ENCODE assay signal across 8 cellular contexts in the genomic region with DNA sequence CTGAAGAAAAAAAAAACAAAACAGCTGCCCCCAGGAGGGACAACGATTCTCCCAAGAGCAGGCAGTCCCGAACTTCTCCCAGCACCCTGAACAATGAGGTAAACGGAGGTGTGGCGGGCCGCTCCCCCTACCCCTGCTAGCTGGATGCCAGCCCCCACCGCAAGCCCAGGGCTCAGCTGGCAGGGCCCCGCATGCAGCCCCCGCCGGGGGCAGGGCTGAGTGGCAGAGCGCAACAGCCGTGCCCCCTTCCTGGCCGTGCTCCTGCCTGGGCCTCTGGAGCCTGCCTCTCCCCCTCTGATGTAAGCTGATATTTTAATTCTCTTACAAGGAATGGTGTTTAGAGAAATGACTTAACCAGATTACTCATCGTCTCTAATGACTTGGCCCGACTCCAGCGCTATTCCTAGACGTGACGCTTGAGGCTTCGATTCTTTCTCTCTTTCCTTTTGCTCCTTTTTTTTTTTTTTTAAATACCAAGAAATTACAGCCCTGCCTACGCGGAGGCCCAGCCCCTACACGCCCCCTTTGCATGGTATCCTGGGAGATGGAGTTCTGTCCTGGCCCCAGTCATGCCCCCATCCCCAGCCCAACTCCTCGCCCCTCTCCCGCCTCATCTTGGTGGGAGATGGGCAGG. TPM values are rescaled to one million over a fixed set of nuclear protein-coding genes. Genes with fewer than 3 reads are reported as not detected.
A peak's percentile ranks its signal among the peaks of the same experiment; 100 is the strongest.
DNase-seq lines count a peak whose midpoint lies in the region; ATAC-seq and TF ChIP-seq lines count a peak whose summit lies in the region.

No MANE protein-coding gene starts in this region.

- peak overlapping the region; percentile 66 for H3K4me2 ChIP-seq in fibroblast of lung (ENCODE audit: extremely low read depth, insufficient read depth, low read length)

- peaks cover under 1% of the 10 kb centered on the region for H3K36me3 Mint-ChIP-seq in activated T-helper 2 cell treated with anti-CD3 and anti-CD28 coated beads, Interferon-gamma antibody, Interleukin-2, Interleukin-4, amounts not matched to agents 10 μg/mL and 5 μg/mL and 100 μg/mL, durations not matched to agents 14 hours and 24 hours and 36 hours (ENCODE audit: low read depth)
- H3K36me3 Mint-ChIP-seq in naive thymus-derived CD4-positive, alpha-beta T cell: no peaks in the 10 kb centered on the region

- H2AFZ ChIP-seq in fibroblast of lung (ENCODE audit: low read length): no peak overlapping the region

- peak overlapping the region; percentile 64 for H3K9ac ChIP-seq in fibroblast of lung (ENCODE audit: insufficient read depth, low read length)

- peaks cover 80% of the 10 kb centered on the region for H3K4me1 Mint-ChIP-seq in activated T-helper 2 cell treated with anti-CD3 and anti-CD28 coated beads, Interferon-gamma antibody, Interleukin-2, Interleukin-4, amounts not matched to agents 10 μg/mL and 5 μg/mL and 100 μg/mL, durations not matched to agents 14 hours and 24 hours and 36 hours (ENCODE audit: low read depth)
- peaks cover 39 to 83% (median 59%) of the 10 kb centered on the region in 7 donors for H3K4me1 Mint-ChIP-seq in naive thymus-derived CD4-positive, alpha-beta T cell

- H3K4me3 ChIP-seq in fibroblast of lung (replicated peaks in 1 of 4; ENCODE audit: control extremely low read depth in 1 of 4, insufficient read depth in 1 of 4, low read depth in 3 of 4, low read length in 4 of 4): peak overlapping the region in 1 of 4 experiments; percentile 37
- peak overlapping the region; percentile 60 for H3K4me3 ChIP-seq in naive thymus-derived CD4-positive, alpha-beta T cell (ENCODE audit: low read length)

- POLR2A ChIA-PET in naive thymus-derived CD4-positive, alpha-beta T cell (lab: Charles Lee): interaction anchor here (0.9 to 17.2 kb wide), 4 partner anchors 7 to 287 kb away, joined by 3 to 241 read pairs (median 63); partner anchors contain the start of gene ARID5A

- TF ChIP-seq CTCF in fibroblast of lung (conservative IDR thresholded peaks at IDR 0.05 in 1 of 2, IDR thresholded peaks at IDR 0.05 in 1 of 2; ENCODE audit: low read depth in 1 of 2, low read length in 2 of 2): no peak

- H3K9me3 ChIP-seq in fibroblast of lung (ENCODE audit: control insufficient read depth, insufficient read depth, low read depth, low read length): no peaks in the 10 kb centered on the region
- no peaks in the 10 kb centered on the region for H3K9me3 ChIP-seq in naive thymus-derived CD4-positive, alpha-beta T cell (ENCODE audit: control insufficient read depth in 2 of 3, low read length in 3 of 3)

- peak; percentile 87 for DNase-seq in KG1 (lab: John Stamatoyannopoulos, UW)
- peak; percentile 98 for DNase-seq in RPMI8226
- DNase-seq in activated T-helper 2 cell treated with anti-CD3 and anti-CD28 coated beads, Interferon-gamma antibody, Interleukin-2, Interleukin-4, amounts not matched to agents 10 μg/mL and 5 μg/mL and 100 μg/mL, durations not matched to agents 14 hours and 24 hours and 36 hours (ENCODE audit: low spot score): peak; percentile 74
- peak; percentile 99 to 100 for DNase-seq in fibroblast of lung (ENCODE audit: low read depth in 2 of 2)
- peak; percentile 51 to 96 (median 85) for DNase-seq in naive thymus-derived CD4-positive, alpha-beta T cell
- peak; percentile 79 to 89 for DNase-seq in stimulated activated CD8-positive, alpha-beta memory T cell treated with anti-CD3 and anti-CD28 coated beads, Interleukin-7, amount 100 ng/mL, for 4 hours (ENCODE audit: low read depth in 2 of 2)

- H4K20me1 ChIP-seq in fibroblast of lung (ENCODE audit: control insufficient read depth, extremely low read depth, insufficient read depth, low read length): no peaks in the 10 kb centered on the region

- CTCF ChIA-PET in naive thymus-derived CD4-positive, alpha-beta T cell (lab: Charles Lee): interaction anchor here (0.5 to 1.3 kb wide), 5 partner anchors 15 to 420 kb away, joined by 3 to 4 read pairs (median 3); no protein-coding TSS in a partner anchor

- peaks cover 34% of the 10 kb centered on the region for H3K4me1 ChIP-seq in fibroblast of lung (ENCODE audit: control insufficient read depth, extremely low read depth, insufficient read depth, low read length)
- H3K4me1 ChIP-seq in naive thymus-derived CD4-positive, alpha-beta T cell (ENCODE audit: control insufficient read depth in 2 of 2, insufficient read depth in 2 of 2, low read length in 2 of 2): peaks cover 33 to 42% of the 10 kb centered on the region in 2 donors

- no peaks in the 10 kb centered on the region for H3K9me3 Mint-ChIP-seq in activated T-helper 2 cell treated with anti-CD3 and anti-CD28 coated beads, Interferon-gamma antibody, Interleukin-2, Interleukin-4, amounts not matched to agents 10 μg/mL and 5 μg/mL and 100 μg/mL, durations not matched to agents 14 hours and 24 hours and 36 hours
- peaks cover 0 to under 1% (median 0%) of the 10 kb centered on the region in 11 donors for H3K9me3 Mint-ChIP-seq in naive thymus-derived CD4-positive, alpha-beta T cell

- no peaks in the 10 kb centered on the region for H3K27me3 Mint-ChIP-seq in activated T-helper 2 cell treated with anti-CD3 and anti-CD28 coated beads, Interferon-gamma antibody, Interleukin-2, Interleukin-4, amounts not matched to agents 10 μg/mL and 5 μg/mL and 100 μg/mL, durations not matched to agents 14 hours and 24 hours and 36 hours (ENCODE audit: low read depth)
- no peaks in the 10 kb centered on the region for H3K27me3 Mint-ChIP-seq in naive thymus-derived CD4-positive, alpha-beta T cell

- peak overlapping the region; percentile 86 for H3K27ac Mint-ChIP-seq in activated T-helper 2 cell treated with anti-CD3 and anti-CD28 coated beads, Interferon-gamma antibody, Interleukin-2, Interleukin-4, amounts not matched to agents 10 μg/mL and 5 μg/mL and 100 μg/mL, durations not matched to agents 14 hours and 24 hours and 36 hours
- H3K27ac Mint-ChIP-seq in naive thymus-derived CD4-positive, alpha-beta T cell: peak overlapping the region; percentile 81 to 97 (median 93)

- no peaks in the 10 kb centered on the region for H3K36me3 ChIP-seq in fibroblast of lung (ENCODE audit: control insufficient read depth, insufficient read depth, low read length)
- H3K36me3 ChIP-seq in naive thymus-derived CD4-positive, alpha-beta T cell (ENCODE audit: control insufficient read depth in 2 of 3, insufficient read depth in 3 of 3, low read length in 3 of 3): no peaks in the 10 kb centered on the region

- no peaks in the 10 kb centered on the region for H3K27me3 ChIP-seq in fibroblast of lung (ENCODE audit: control insufficient read depth, insufficient read depth, low read length)
- H3K27me3 ChIP-seq in naive thymus-derived CD4-positive, alpha-beta T cell (ENCODE audit: control insufficient read depth in 2 of 2, insufficient read depth in 2 of 2, low read length in 2 of 2): no peaks in the 10 kb centered on the region

- peak overlapping the region; percentile 68 for H3K4me3 Mint-ChIP-seq in activated T-helper 2 cell treated with anti-CD3 and anti-CD28 coated beads, Interferon-gamma antibody, Interleukin-2, Interleukin-4, amounts not matched to agents 10 μg/mL and 5 μg/mL and 100 μg/mL, durations not matched to agents 14 hours and 24 hours and 36 hours (ENCODE audit: low read depth)
- H3K4me3 Mint-ChIP-seq in naive thymus-derived CD4-positive, alpha-beta T cell: peak overlapping the region; percentile 69 to 87 (median 78)

- ATAC-seq in GM18520 (IDR thresholded peaks at IDR 0.05; ENCODE audit: unreplicated experiment) (peak; percentile 18), GM18861 (IDR thresholded peaks at IDR 0.05; ENCODE audit: unreplicated experiment) (no peak)
- peak; percentile 63 for ATAC-seq in naive thymus-derived CD4-positive, alpha-beta T cell

- H3K79me2 ChIP-seq in fibroblast of lung (ENCODE audit: control insufficient read depth, insufficient read depth, low read length): no peaks in the 10 kb centered on the region

- intact Hi-C loops in activated T-helper 2 cell treated with anti-CD3 and anti-CD28 coated beads, Interferon-gamma antibody, Interleukin-2, Interleukin-4, amounts not matched to agents 10 μg/mL and 5 μg/mL and 100 μg/mL, durations not matched to agents 14 hours and 24 hours and 36 hours (cut with micrococcal nuclease): loop anchor here (2.0 to 10.0 kb wide), 2 partner anchors 45 to 233 kb away; partner anchors contain the start of gene CNNM4
- intact Hi-C loops in naive thymus-derived CD4-positive, alpha-beta T cell (cut with micrococcal nuclease): loop anchor here in 1 of 2 donors (1.0 to 10.0 kb wide), 2 partner anchors 125 to 1507 kb away; partner anchors contain the start of gene MAL

- H3K27ac ChIP-seq in fibroblast of lung (ENCODE audit: insufficient read depth, low read length): peak overlapping the region; percentile 63
- peak overlapping the region; percentile 80 for H3K27ac ChIP-seq in naive thymus-derived CD4-positive, alpha-beta T cell (ENCODE audit: low read depth, low read length)

RNA-seq across cellular contexts. Expression of gene ARID5A, which starts 4.6 kb away (rescaled TPM):
- 164 and 170 TPM in 2 replicates for total RNA-seq in activated T-helper 2 cell treated with anti-CD3 and anti-CD28 coated beads, Interferon-gamma antibody, Interleukin-2, Interleukin-4, amounts not matched to agents 10 μg/mL and 5 μg/mL and 100 μg/mL, durations not matched to agents 14 hours and 24 hours and 36 hours
- 7.2 and 9.7 TPM in 2 replicates for total RNA-seq in fibroblast of lung
- 4.1 and 5.2 TPM in 2 replicates for polyA plus RNA-seq in fibroblast of lung
- polyA plus RNA-seq in fibroblast of lung (2012): 12.1 TPM in 2 replicates
- 5.3 and 9.2 TPM in 2 replicates for polyA minus RNA-seq in fibroblast of lung (ENCODE audit: low replicate concordance)
- total RNA-seq in naive thymus-derived CD4-positive, alpha-beta T cell: 100 to 1,000 TPM in 3 of 5 experiments, 10 to 100 TPM in 2; 82.4 to 182 (median 113) TPM
- polyA plus RNA-seq in naive thymus-derived CD4-positive, alpha-beta T cell: 100 to 1,000 TPM in 1 of 2 donors, 10 to 100 TPM in 1; 52.2 to 111 TPM

RNA-seq across cellular contexts. Expression of gene NEURL3, which starts 26.8 kb away (rescaled TPM):
- 0.16 and 0.52 TPM in 2 replicates for total RNA-seq in activated T-helper 2 cell treated with anti-CD3 and anti-CD28 coated beads, Interferon-gamma antibody, Interleukin-2, Interleukin-4, amounts not matched to agents 10 μg/mL and 5 μg/mL and 100 μg/mL, durations not matched to agents 14 hours and 24 hours and 36 hours
- total RNA-seq in fibroblast of lung: not detected in 2 replicates
- not detected in 2 replicates for polyA plus RNA-seq in fibroblast of lung
- not detected in 2 replicates for polyA plus RNA-seq in fibroblast of lung (2012)
- polyA minus RNA-seq in fibroblast of lung (ENCODE audit: low replicate concordance): not detected in 2 replicates
- 1 to 10 TPM in 1 of 5 experiments, under 1 TPM in 2, not detected in 2; 0.27 to 1.3 (median 0.43) TPM for total RNA-seq in naive thymus-derived CD4-positive, alpha-beta T cell
- polyA plus RNA-seq in naive thymus-derived CD4-positive, alpha-beta T cell: not detected
